In the genomic region with DNA sequence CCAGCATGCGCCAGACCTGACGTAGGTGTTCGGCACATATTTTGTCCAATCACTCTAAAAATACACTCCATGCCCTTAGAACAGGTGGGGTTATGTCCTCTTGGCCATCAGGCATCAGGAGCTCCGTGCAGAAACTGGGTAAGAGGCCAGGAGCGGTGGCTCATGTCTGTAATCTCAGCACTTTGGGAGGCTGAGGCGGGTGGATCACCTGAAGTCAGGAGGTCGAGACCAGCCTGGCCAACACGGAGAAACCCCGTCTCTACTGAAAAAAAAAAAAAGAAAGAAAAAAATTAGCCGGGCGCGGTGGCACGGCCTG, we compare ENCODE assay signal across 8 cellular contexts. TPM values are rescaled to one million over a fixed set of nuclear protein-coding genes. Genes with fewer than 3 reads are reported as not detected.
A peak's percentile ranks its signal among the peaks of the same experiment; 100 is the strongest.
DNase-seq lines count a peak whose midpoint lies in the region; ATAC-seq, FAIRE-seq and TF ChIP-seq lines count a peak whose summit lies in the region.
"Not testable (repeated sequence)": the region's sequence is repeated elsewhere in the genome, so short reads cannot be mapped to it uniquely, and the experiment has no call there.

No MANE protein-coding gene starts in this region.

- H3K4ac ChIP-seq in neuronal stem cell (ENCODE audit: low read length): not testable (repeated sequence)

- BruUV-seq in endothelial cell of umbilical vein (replicated peaks; lab: Mats Ljungman, UMichigan): not testable (repeated sequence)

- not testable (repeated sequence) for H2BK120ac ChIP-seq in neuronal stem cell (ENCODE audit: low read depth, low read length)

- peak overlapping the region; percentile 66 for H3K4me2 ChIP-seq in SU-DHL-6 (ENCODE audit: low read depth, low read length, poor library complexity, severe bottlenecking)
- peak overlapping the region; percentile 3 for H3K4me2 ChIP-seq in endothelial cell of umbilical vein (ENCODE audit: insufficient read depth, low read length)
- peak overlapping the region; percentile 56 for H3K4me2 ChIP-seq in neuronal stem cell (ENCODE audit: insufficient read depth, low read length, poor library complexity, severe bottlenecking)

- FAIRE-seq in endothelial cell of umbilical vein (lab: Jason Lieb, UNC): peak; percentile 49

- not testable (repeated sequence) for H2BK5ac ChIP-seq in neuronal stem cell (ENCODE audit: low read length)

- ATAC-seq in left colon: peak; percentile 6

- H4K91ac ChIP-seq in neuronal stem cell (ENCODE audit: low read depth, low read length, poor library complexity): not testable (repeated sequence)

- not testable (repeated sequence) for TF ChIP-seq POLR2A in endothelial cell of umbilical vein (IDR thresholded peaks at IDR 0.05; ENCODE audit: low read depth, low read length)

- not testable (repeated sequence) for H4K20me1 ChIP-seq in SU-DHL-6 (ENCODE audit: low read depth, low read length); endothelial cell of umbilical vein (replicated peaks; ENCODE audit: control insufficient read depth, extremely low read depth, insufficient read depth, low read length)

- not testable (repeated sequence) for DNase-seq in BJ (ENCODE audit: low read depth); adipocyte (ENCODE audit: low read depth); endothelial cell of umbilical vein (ENCODE audit: low read depth, low spot score); neuronal stem cell (ENCODE audit: low spot score)
- peak; percentile 30 to 61 for DNase-seq in left colon

- not testable (repeated sequence) for H2AFZ ChIP-seq in SU-DHL-6 (ENCODE audit: low read depth, low read length, severe bottlenecking); endothelial cell of umbilical vein (ENCODE audit: low read depth, low read length)
- H2AFZ ChIP-seq in neuronal stem cell (ENCODE audit: low read length): peak overlapping the region; percentile 46

- H3K14ac ChIP-seq in neuronal stem cell (ENCODE audit: low read length): not testable (repeated sequence)

- H4K8ac ChIP-seq in neuronal stem cell (ENCODE audit: low read depth, low read length): not testable (repeated sequence)

- H3K4me3 ChIP-seq in BJ (ENCODE audit: low read depth, low read length) (peak overlapping the region; percentile 18), HUES64 (ENCODE audit: low read length) (peak overlapping the region; percentile 11; the same call in 1 of the 2 replicates), adipocyte (ENCODE audit: low read length) (peak overlapping the region; percentile 96), endothelial cell of umbilical vein (replicated peaks in 1 of 3; ENCODE audit: insufficient read depth in 1 of 3, low read depth in 1 of 3, low read length in 3 of 3) (peak overlapping the region in 1 of 3 experiments; percentile 12), neuronal stem cell (ENCODE audit: low read length in 2 of 2) (peak overlapping the region in 1 of 2 donors; percentile 71), subcutaneous abdominal adipose tissue (ENCODE audit: low read depth in 1 of 5, low read length in 5 of 5) (peak overlapping the region; percentile 35 to 89 (median 79))
- H3K4me3 ChIP-seq in SU-DHL-6 (ENCODE audit: insufficient read depth, low read length, poor library complexity, severe bottlenecking): not testable (repeated sequence)

- H3K18ac ChIP-seq in neuronal stem cell (ENCODE audit: low read length): peak overlapping the region; percentile 66

- H3F3A ChIP-seq in SU-DHL-6 (ENCODE audit: insufficient read depth): peaks cover 15% of the 10 kb centered on the region

- H2BK15ac ChIP-seq in neuronal stem cell (ENCODE audit: low read length): not testable (repeated sequence)

- H2AK5ac ChIP-seq in neuronal stem cell (ENCODE audit: low read depth, low read length): not testable (repeated sequence)

- H3K9ac ChIP-seq in HUES64 (ENCODE audit: low read depth, low read length) (peak overlapping the region; percentile 4; the same call in 1 of the 2 replicates), SU-DHL-6 (ENCODE audit: low read length) (peak overlapping the region; percentile 80), adipocyte (ENCODE audit: low read length) (peak overlapping the region; percentile 98), endothelial cell of umbilical vein (replicated peaks; ENCODE audit: extremely low read depth, insufficient read depth, low read length) (peak overlapping the region; percentile 17), subcutaneous abdominal adipose tissue (ENCODE audit: low read length in 5 of 5) (peak overlapping the region in 4 of 5 donors; percentile 77 to 96 (median 94))
- H3K9ac ChIP-seq in neuronal stem cell (ENCODE audit: low read depth, low read length, poor library complexity): not testable (repeated sequence)

- 67% methylated on average over 13 of the region's 13 CpGs for WGBS in HUES64
- WGBS in neuronal stem cell (ENCODE audit: extremely low coverage in 2 of 2, insufficient read length in 2 of 2, insufficient replicate concordance in 1 of 2), 2 donors: no CpG with 5 or more reads among the region's 13 CpGs

- not testable (repeated sequence) for H3K23ac ChIP-seq in neuronal stem cell (ENCODE audit: low read depth, low read length, poor library complexity)

- not testable (repeated sequence) for H3K27me3 ChIP-seq in BJ (ENCODE audit: control insufficient read depth, insufficient read depth, low read length); HUES64 (ENCODE audit: insufficient read depth, low read length); SU-DHL-6 (ENCODE audit: low read length); adipocyte (replicated peaks; ENCODE audit: control insufficient read depth, insufficient read depth, low read length); endothelial cell of umbilical vein (ENCODE audit: control insufficient read depth in 2 of 2, insufficient read depth in 2 of 2, low read length in 2 of 2); neuronal stem cell (ENCODE audit: control insufficient read depth in 3 of 3, insufficient read depth in 3 of 3, low read depth in 1 of 3, low read length in 3 of 3); subcutaneous abdominal adipose tissue (ENCODE audit: control insufficient read depth in 5 of 5, insufficient read depth in 4 of 5, low read length in 5 of 5)

- CTCF ChIA-PET in BJ (lab: Yijun Ruan, JAX): interaction anchor here (1.3 to 1.7 kb wide), 2 partner anchors 16 to 242 kb away, joined by 3 to 4 read pairs; no protein-coding TSS in a partner anchor
- CTCF ChIA-PET in endothelial cell of umbilical vein (lab: Charles Lee): interaction anchor here (0.7 to 3.1 kb wide), 5 partner anchors 9 to 205 kb away, joined by 3 to 9 read pairs (median 3); no protein-coding TSS in a partner anchor

- POLR2A ChIA-PET in BJ (lab: Charles Lee) (interaction anchor here (0.6 kb wide), 1 partner anchor 247 kb away, joined by 12 read pairs; no protein-coding TSS in a partner anchor), endothelial cell of umbilical vein (lab: Charles Lee) (interaction anchor here (0.7 to 2.0 kb wide), 7 partner anchors 20 to 733 kb away, joined by 3 to 9 read pairs (median 3); a partner anchor contains a TSS)

- H3K27ac ChIP-seq in HUES64 (ENCODE audit: low read depth, low read length): peak overlapping the region; percentile 45; the same call in 1 of the 2 replicates
- peak overlapping the region; percentile 90 for H3K27ac ChIP-seq in SU-DHL-6 (ENCODE audit: low read depth, low read length)
- H3K27ac ChIP-seq in endothelial cell of umbilical vein (ENCODE audit: insufficient read depth, low read depth, low read length): peak overlapping the region; percentile 14
- H3K27ac ChIP-seq in neuronal stem cell (replicated peaks; ENCODE audit: low read length): peak overlapping the region; percentile 80
- H3K27ac ChIP-seq in subcutaneous abdominal adipose tissue (ENCODE audit: low read depth, low read length): peak overlapping the region; percentile 95

- intact Hi-C loops in endothelial cell of umbilical vein (cut with micrococcal nuclease): loop anchor here (1.0 to 5.0 kb wide), 2 partner anchors 19 to 106 kb away; a partner anchor contains a TSS
- intact Hi-C loops in left colon (cut with DNase I, micrococcal nuclease): not testable (repeated sequence)

- dilution Hi-C loops in endothelial cell of umbilical vein (cut with MboI; ENCODE audit: extremely low pct_ligation_motif_present, low sequenced_read_pairs): not testable (repeated sequence)

- H3K4me1 ChIP-seq in HUES64 (ENCODE audit: insufficient read depth, low read length): not testable (repeated sequence)
- H3K4me1 ChIP-seq in adipocyte (ENCODE audit: control insufficient read depth, insufficient read depth, low read length): peaks cover 56% of the 10 kb centered on the region
- H3K4me1 ChIP-seq in endothelial cell of umbilical vein (ENCODE audit: control insufficient read depth, extremely low read depth, insufficient read depth, low read length): peaks cover 15% of the 10 kb centered on the region
- peaks cover 8 to 12% of the 10 kb centered on the region in 2 donors for H3K4me1 ChIP-seq in neuronal stem cell (ENCODE audit: control insufficient read depth in 2 of 2, insufficient read depth in 1 of 2, low read depth in 1 of 2, low read length in 2 of 2)
- H3K4me1 ChIP-seq in subcutaneous abdominal adipose tissue (ENCODE audit: control insufficient read depth in 5 of 5, insufficient read depth in 5 of 5, low read length in 5 of 5): peaks cover 9 to 52% (median 43%) of the 10 kb centered on the region in 5 donors

- not testable (repeated sequence) for H3K9me1 ChIP-seq in endothelial cell of umbilical vein (replicated peaks; ENCODE audit: control insufficient read depth, extremely low read depth, insufficient read depth, low read length)

- H3K79me1 ChIP-seq in neuronal stem cell (ENCODE audit: low read depth, low read length): not testable (repeated sequence)

- TF ChIP-seq CTCF in BJ (IDR thresholded peaks at IDR 0.05; ENCODE audit: insufficient read depth, low read depth, low read length); SU-DHL-6 (IDR thresholded peaks at IDR 0.05; ENCODE audit: insufficient read depth, low read length, poor library complexity, severe bottlenecking); endothelial cell of umbilical vein (IDR thresholded peaks at IDR 0.05; ENCODE audit: extremely low read depth in 1 of 2, insufficient read depth in 1 of 2, low read depth in 1 of 2, low read length in 2 of 2): not testable (repeated sequence)

- peaks cover 18% of the 10 kb centered on the region for H3K36me3 ChIP-seq in BJ (ENCODE audit: control insufficient read depth, insufficient read depth, low read length)
- H3K36me3 ChIP-seq in HUES64 (ENCODE audit: insufficient read depth, low read length): peaks cover 19% of the 10 kb centered on the region
- not testable (repeated sequence) for H3K36me3 ChIP-seq in SU-DHL-6 (ENCODE audit: low read length); endothelial cell of umbilical vein (ENCODE audit: control insufficient read depth in 2 of 2, extremely low read depth in 1 of 2, insufficient read depth in 2 of 2, low read length in 2 of 2)
- peaks cover 17% of the 10 kb centered on the region for H3K36me3 ChIP-seq in adipocyte (ENCODE audit: control insufficient read depth, insufficient read depth, low read length, severe bottlenecking)
- peaks cover 12 to 47% of the 10 kb centered on the region in 2 donors for H3K36me3 ChIP-seq in neuronal stem cell (replicated peaks in 1 of 2; ENCODE audit: control insufficient read depth in 2 of 2, insufficient read depth in 2 of 2, low read length in 2 of 2)
- H3K36me3 ChIP-seq in subcutaneous abdominal adipose tissue (ENCODE audit: control insufficient read depth in 5 of 5, insufficient read depth in 5 of 5, low read length in 5 of 5): peaks cover 0 to 25% (median 20%) of the 10 kb centered on the region in 5 donors

- H3K79me2 ChIP-seq in SU-DHL-6 (ENCODE audit: insufficient read depth, low read length) (peaks cover 34% of the 10 kb centered on the region), endothelial cell of umbilical vein (ENCODE audit: control insufficient read depth, insufficient read depth, low read length) (peaks cover 32% of the 10 kb centered on the region)

- H3K9me2 ChIP-seq in SU-DHL-6 (replicated peaks; ENCODE audit: insufficient read depth, low read length): not testable (repeated sequence)

- H3K9me3 ChIP-seq in HUES64 (ENCODE audit: insufficient read depth, low read depth, low read length); SU-DHL-6 (ENCODE audit: insufficient read depth, low read length); adipocyte (ENCODE audit: control insufficient read depth, low read length); endothelial cell of umbilical vein (replicated peaks; ENCODE audit: control insufficient read depth, insufficient read depth, low read length); neuronal stem cell (replicated peaks in 1 of 2; ENCODE audit: control insufficient read depth in 2 of 2, insufficient read depth in 1 of 2, low read depth in 1 of 2, low read length in 2 of 2); subcutaneous abdominal adipose tissue (ENCODE audit: control insufficient read depth in 5 of 5, low read length in 5 of 5): not testable (repeated sequence)

- not testable (repeated sequence) for H2BK12ac ChIP-seq in neuronal stem cell (ENCODE audit: low read length)

RNA-seq across cellular contexts. Expression of a gene that starts 1.1 kb away (rescaled TPM):
- polyA plus RNA-seq in BJ (2011; rRNA removed) (46.2 and 54.3 TPM in 2 replicates), endothelial cell of umbilical vein (29.3 and 29.5 TPM in 2 replicates)
- polyA minus RNA-seq in BJ (2011; rRNA and poly(A)+ RNA removed): 23.1 and 29.9 TPM in 2 replicates
- 53.0 TPM for polyA plus RNA-seq in HUES64 (2013, experiment 1 of 2)
- polyA plus RNA-seq in HUES64 (2013, experiment 2 of 2): 51.9 TPM
- total RNA-seq in endothelial cell of umbilical vein (46.6 and 60.4 TPM in 2 replicates), left colon (10 to 100 TPM; 48.9 to 61.3 TPM)
- polyA plus RNA-seq in endothelial cell of umbilical vein (2011; cell fraction: cytosol; rRNA removed): 37.7 and 39.0 TPM in 2 replicates
- 57.7 and 64.0 TPM in 2 replicates for polyA plus RNA-seq in endothelial cell of umbilical vein (2011; cell fraction: nucleus; rRNA removed)
- polyA plus RNA-seq in endothelial cell of umbilical vein (2012): 49.4 and 55.9 TPM in 2 replicates
- 40.7 and 46.2 TPM in 2 replicates for polyA minus RNA-seq in endothelial cell of umbilical vein
- polyA minus RNA-seq in endothelial cell of umbilical vein (2011; cell fraction: cytosol; rRNA and poly(A)+ RNA removed): 22.6 TPM
- polyA minus RNA-seq in endothelial cell of umbilical vein (2011; cell fraction: nucleus; rRNA and poly(A)+ RNA removed): 25.2 and 28.3 TPM in 2 replicates
- polyA plus RNA-seq in neuronal stem cell (2013, experiment 1 of 2): 68.6 TPM
- 69.9 TPM for polyA plus RNA-seq in neuronal stem cell (2013, experiment 2 of 2)

RNA-seq across cellular contexts. Expression of a gene that starts 24.6 kb away (rescaled TPM):
- polyA plus RNA-seq in BJ (2011; rRNA removed) (0.10 TPM in 1 of 2 replicates, not detected in the other), endothelial cell of umbilical vein (0.11 TPM in 1 of 2 replicates, not detected in the other)
- polyA minus RNA-seq in BJ (2011; rRNA and poly(A)+ RNA removed): 0.67 and 0.85 TPM in 2 replicates
- polyA plus RNA-seq in HUES64 (2013, experiment 1 of 2): not detected
- polyA plus RNA-seq in HUES64 (2013, experiment 2 of 2): not detected
- total RNA-seq in endothelial cell of umbilical vein (1.0 and 1.2 TPM in 2 replicates), left colon (under 1 TPM; 0.34 to 0.89 TPM)
- polyA plus RNA-seq in endothelial cell of umbilical vein (2011; cell fraction: cytosol; rRNA removed): not detected in 2 replicates
- polyA plus RNA-seq in endothelial cell of umbilical vein (2011; cell fraction: nucleus; rRNA removed): 0.67 and 0.74 TPM in 2 replicates
- polyA plus RNA-seq in endothelial cell of umbilical vein (2012): not detected in 2 replicates
- polyA minus RNA-seq in endothelial cell of umbilical vein: 1.5 and 2.1 TPM in 2 replicates
- polyA minus RNA-seq in endothelial cell of umbilical vein (2011; cell fraction: cytosol; rRNA and poly(A)+ RNA removed): not detected
- polyA minus RNA-seq in endothelial cell of umbilical vein (2011; cell fraction: nucleus; rRNA and poly(A)+ RNA removed): 2.2 and 2.6 TPM in 2 replicates
- not detected for polyA plus RNA-seq in neuronal stem cell (2013, experiment 1 of 2)
- polyA plus RNA-seq in neuronal stem cell (2013, experiment 2 of 2): not detected

RNA-seq across cellular contexts. Expression of a gene that starts 33.4 kb away (rescaled TPM):
- polyA plus RNA-seq in BJ (2011; rRNA removed): 200 and 418 TPM in 2 replicates
- 117 and 125 TPM in 2 replicates for polyA minus RNA-seq in BJ (2011; rRNA and poly(A)+ RNA removed)
- polyA plus RNA-seq in HUES64 (2013, experiment 1 of 2): 71.0 TPM
- polyA plus RNA-seq in HUES64 (2013, experiment 2 of 2): 89.8 TPM
- total RNA-seq in endothelial cell of umbilical vein: 217 and 232 TPM in 2 replicates
- polyA plus RNA-seq in endothelial cell of umbilical vein: 263 and 329 TPM in 2 replicates
- polyA plus RNA-seq in endothelial cell of umbilical vein (2011; cell fraction: cytosol; rRNA removed): 162 and 165 TPM in 2 replicates
- polyA plus RNA-seq in endothelial cell of umbilical vein (2011; cell fraction: nucleus; rRNA removed): 58.9 and 72.2 TPM in 2 replicates
- 182 and 240 TPM in 2 replicates for polyA plus RNA-seq in endothelial cell of umbilical vein (2012)
- polyA minus RNA-seq in endothelial cell of umbilical vein: 143 and 163 TPM in 2 replicates
- 38.1 TPM for polyA minus RNA-seq in endothelial cell of umbilical vein (2011; cell fraction: cytosol; rRNA and poly(A)+ RNA removed)
- polyA minus RNA-seq in endothelial cell of umbilical vein (2011; cell fraction: nucleus; rRNA and poly(A)+ RNA removed): 26.6 and 41.3 TPM in 2 replicates
- total RNA-seq in left colon: 100 to 1,000 TPM; 157 to 192 TPM
- polyA plus RNA-seq in neuronal stem cell (2013, experiment 1 of 2): 108 TPM
- polyA plus RNA-seq in neuronal stem cell (2013, experiment 2 of 2): 107 TPM

Comparison
In these comparisons a context has a peak if more than half of its experiments do, and no peak if none do; other contexts are left out.
1. H3K27ac ChIP-seq: peak in every context shown above with its lines; median percentile 95 in subcutaneous abdominal adipose tissue; 90 in SU-DHL-6; 80 in neuronal stem cell; 45 in HUES64; 14 in endothelial cell of umbilical vein.
2. H3K4me2 ChIP-seq: peak in every context shown above with its lines; median percentile 66 in SU-DHL-6; 56 in neuronal stem cell; 3 in endothelial cell of umbilical vein.